In genomic region chr20:46192376-46192944, GRCh38 we compare ENCODE assay signal across 18 cellular contexts.
"Had no signal": no experiment of that assay in that cellular context is flagged by ENCODE, and none has a peak within 500 bp of the region (broad histone marks: within the 10 kb centered on the region; RNA-seq: fewer than 3 reads in every experiment).

No MANE protein-coding gene starts in this region.

- H3K27ac Mint-ChIP-seq: activated CD4-positive, alpha-beta memory T cell treated with anti-CD3 and anti-CD28 coated beads for 36 hours; activated naive CD8-positive, alpha-beta T cell; dendritic cell treated with granulocyte-macrophage colony-stimulating factor and Interleukin-4, amounts not matched to agents 40 ng/mL and 50 ng/mL, for 4 days; effector memory CD8-positive, alpha-beta T cell; mesothelial cell of epicardium; stimulated activated effector memory CD8-positive, alpha-beta T cell treated with anti-CD3 and anti-CD28 coated beads, Interleukin-12 subunit alpha, Interleukin-12 subunit beta, amount 100 ng/mL, for 72 hours had no signal

- H3K36me3 ChIP-seq: lower lobe of right lung, right atrium auricular region, tibial artery, uterus had no signal

- H3K27ac ChIP-seq: lower lobe of right lung, right atrium auricular region, tibial artery, uterus had no signal

- DNase-seq: activated CD4-positive, alpha-beta memory T cell treated with anti-CD3 and anti-CD28 coated beads for 36 hours; activated CD4-positive, CD25-positive, alpha-beta regulatory T cell treated with anti-CD3 and anti-CD28 coated beads, Interleukin-2, amount 50 U/mL, for 72 hours; activated gamma-delta T cell; activated T-cell treated with anti-CD3 and anti-CD28 coated beads, Interleukin-2, amount 50 U/mL, for 48 hours; cerebellar nuclear complex; effector memory CD8-positive, alpha-beta T cell; erythroblast; hypothalamus; kidney glomerular epithelial cell; lower lobe of right lung; small intestine; tibial artery; uterus had no signal

- H3K27me3 ChIP-seq: right atrium auricular region had no signal

- H3K36me3 Mint-ChIP-seq: activated CD4-positive, alpha-beta memory T cell treated with anti-CD3 and anti-CD28 coated beads for 36 hours; activated naive CD8-positive, alpha-beta T cell; mesothelial cell of epicardium; stimulated activated effector memory CD8-positive, alpha-beta T cell treated with anti-CD3 and anti-CD28 coated beads, Interleukin-12 subunit alpha, Interleukin-12 subunit beta, amount 100 ng/mL, for 72 hours had no signal

- H3K9me3 Mint-ChIP-seq: activated CD4-positive, alpha-beta memory T cell treated with anti-CD3 and anti-CD28 coated beads for 36 hours; dendritic cell treated with granulocyte-macrophage colony-stimulating factor and Interleukin-4, amounts not matched to agents 40 ng/mL and 50 ng/mL, for 4 days; effector memory CD8-positive, alpha-beta T cell; stimulated activated effector memory CD8-positive, alpha-beta T cell treated with anti-CD3 and anti-CD28 coated beads, Interleukin-12 subunit alpha, Interleukin-12 subunit beta, amount 100 ng/mL, for 72 hours had no signal

- H3K4me3 Mint-ChIP-seq: activated CD4-positive, alpha-beta memory T cell treated with anti-CD3 and anti-CD28 coated beads for 36 hours; activated naive CD8-positive, alpha-beta T cell; dendritic cell treated with granulocyte-macrophage colony-stimulating factor and Interleukin-4, amounts not matched to agents 40 ng/mL and 50 ng/mL, for 4 days; effector memory CD8-positive, alpha-beta T cell; mesothelial cell of epicardium; stimulated activated effector memory CD8-positive, alpha-beta T cell treated with anti-CD3 and anti-CD28 coated beads, Interleukin-12 subunit alpha, Interleukin-12 subunit beta, amount 100 ng/mL, for 72 hours had no signal

- ATAC-seq: effector memory CD8-positive, alpha-beta T cell; lower lobe of right lung; stimulated activated effector memory CD8-positive, alpha-beta T cell treated with anti-CD3 and anti-CD28 coated beads, Interleukin-12 subunit alpha, Interleukin-12 subunit beta, amount 100 ng/mL, for 72 hours had no signal

- H3K4me1 Mint-ChIP-seq: mesothelial cell of epicardium; stimulated activated effector memory CD8-positive, alpha-beta T cell treated with anti-CD3 and anti-CD28 coated beads, Interleukin-12 subunit alpha, Interleukin-12 subunit beta, amount 100 ng/mL, for 72 hours had no signal

- H3K4me3 ChIP-seq: lower lobe of right lung, right atrium auricular region, tibial artery, uterus had no signal

- H3K9me3 ChIP-seq: lower lobe of right lung, right atrium auricular region, uterus had no signal

- H3K4me1 ChIP-seq: lower lobe of right lung, tibial artery, uterus had no signal
